In genomic region chr9:94600715-94601114, GRCh38 we compare ENCODE assay signal across 19 cellular contexts. TPM values are rescaled to one million over a fixed set of nuclear protein-coding genes. Genes with fewer than 3 reads are reported as not detected.
A peak's percentile ranks its signal among the peaks of the same experiment; 100 is the strongest.
DNase-seq lines count a peak whose midpoint lies in the region; ATAC-seq, FAIRE-seq and TF ChIP-seq lines count a peak whose summit lies in the region.
"Had no signal": no experiment of that assay in that cellular context is flagged by ENCODE, and none has a peak within 500 bp of the region (broad histone marks: within the 10 kb centered on the region; RNA-seq: fewer than 3 reads in every experiment).

No MANE protein-coding gene starts in this region.

- TF ChIP-seq EP300 in HepG2 (IDR thresholded peaks at IDR 0.05; ENCODE audit: low read depth in 2 of 2, low read length in 2 of 2) = no peak
- no peak for TF ChIP-seq EP300 in HepG2 (CRISPR knock-in tag; IDR thresholded peaks at IDR 0.05; ENCODE audit: borderline replicate concordance)

- no peaks in the 10 kb centered on the region for H3F3A ChIP-seq in OCI-LY1 (ENCODE audit: insufficient read depth, low read length)

- no peak overlapping the region for H2AFZ ChIP-seq in OCI-LY1 (ENCODE audit: low read length)
- H2AFZ ChIP-seq in HepG2 (ENCODE audit: low read length) = no peak overlapping the region

- H3K27me3 ChIP-seq in OCI-LY1 (ENCODE audit: insufficient read depth, low read length) (no peaks in the 10 kb centered on the region), HepG2 (ENCODE audit: control insufficient read depth in 1 of 2, insufficient read depth in 2 of 2, low read length in 2 of 2) (no peaks in the 10 kb centered on the region; a peak in 1 of 5 replicates), mucosa of stomach (ENCODE audit: control insufficient read depth, insufficient read depth, low read length) (no peaks in the 10 kb centered on the region), skeletal muscle tissue (ENCODE audit: control insufficient read depth in 3 of 3, insufficient read depth in 3 of 3, low read length in 3 of 3) (no peaks in the 10 kb centered on the region), H7 (ENCODE audit: control insufficient read depth, insufficient read depth, low read length) (no peaks in the 10 kb centered on the region)
- H3K27me3 ChIP-seq: BLaER1 had no signal

- FAIRE-seq in HepG2 (lab: Jason Lieb, UNC) = no peak
- FAIRE-seq in D721Med (lab: Jason Lieb, UNC) = no peak
- FAIRE-seq: GM12878, GM18507 had no signal

- H3K4me3 ChIP-seq in OCI-LY1 (ENCODE audit: low read depth, low read length, poor library complexity, severe bottlenecking) (no peak overlapping the region), HepG2 (replicated peaks in 1 of 3; ENCODE audit: insufficient read depth in 1 of 3, low read depth in 2 of 3, low read length in 3 of 3) (peak overlapping the region; percentile 18 to 57 (median 47); a peak in 4 of 6 replicates), mucosa of stomach (ENCODE audit: low read length) (no peak overlapping the region), skeletal muscle tissue (ENCODE audit: low read length in 3 of 3) (peak overlapping the region in 2 of 3 donors; percentile 15 to 38), H7 (ENCODE audit: insufficient read depth, low read depth, low read length) (no peak overlapping the region)
- H3K4me3 ChIP-seq: BLaER1, GM12878 had no signal

- no peak for TF ChIP-seq POLR2A in HepG2 (IDR thresholded peaks at IDR 0.05; ENCODE audit: insufficient read depth in 1 of 2, low read depth in 2 of 2, low read length in 2 of 2)

- ATAC-seq in HepG2 = no peak; the same call in 2 of the 3 replicates
- ATAC-seq: GM12878, HCT116 had no signal

- CTCF ChIA-PET in HepG2 (lab: Yijun Ruan, JAX; ENCODE audit: low intra/inter-chr PET ratio, low total read pairs) = no interaction called here

- no peak overlapping the region for H3K4me2 ChIP-seq in OCI-LY1 (ENCODE audit: low read length)
- peak overlapping the region; percentile 83 for H3K4me2 ChIP-seq in HepG2 (ENCODE audit: low read depth, low read length)
- H3K4me2 ChIP-seq: BLaER1 had no signal

- no TSS peak for BruUV-seq in HepG2 (replicated peaks; lab: Mats Ljungman, UMichigan)

- H3K27ac ChIP-seq in OCI-LY1 (ENCODE audit: low read depth, low read length, poor library complexity, severe bottlenecking) = peak overlapping the region; percentile 61
- H3K27ac ChIP-seq in HepG2 (ENCODE audit: extremely low read length, insufficient read depth, low read length) = no peak overlapping the region
- H3K27ac ChIP-seq in skeletal muscle tissue (ENCODE audit: low read depth, low read length) = peak overlapping the region; percentile 97
- H3K27ac ChIP-seq: 22Rv1, BLaER1 had no signal

- H3K9me2 ChIP-seq in OCI-LY1 (ENCODE audit: low read depth, low read length) = no peaks in the 10 kb centered on the region

- H3K9ac ChIP-seq in OCI-LY1 (ENCODE audit: low read length) (no peak overlapping the region), HepG2 (ENCODE audit: insufficient read depth, low read depth, low read length) (peak overlapping the region; percentile 25; the same call in 1 of the 2 replicates), mucosa of stomach (ENCODE audit: low read length) (peak overlapping the region; percentile 24), skeletal muscle tissue (ENCODE audit: low read depth in 1 of 3, low read length in 3 of 3) (peak overlapping the region; percentile 66 to 85 (median 79))
- H3K9ac ChIP-seq: BLaER1 had no signal

- H3K79me2 ChIP-seq in OCI-LY1 (ENCODE audit: insufficient read depth, low read length) (no peaks in the 10 kb centered on the region), HepG2 (ENCODE audit: insufficient read depth, low read length) (no peaks in the 10 kb centered on the region)

- 11% methylated on average over 8 of the region's 10 CpGs for WGBS in HepG2 (ENCODE audit: low lambda C conversion rate)

- intact Hi-C loops in HepG2 (cut with micrococcal nuclease; ENCODE audit: unreplicated experiment) = no loop called here

- TF ChIP-seq CTCF in OCI-LY1 (IDR thresholded peaks at IDR 0.05; ENCODE audit: low read length) (no peak), HepG2 (CRISPR knock-in tag; IDR thresholded peaks at IDR 0.05) (no peak), D721Med (IDR thresholded peaks at IDR 0.05; ENCODE audit: insufficient read depth, missing control alignments) (no peak)

- TF ChIP-seq RAD21 in HepG2 (CRISPR knock-in tag; IDR thresholded peaks at IDR 0.05) = no peak

- POLR2A ChIA-PET in HepG2 (lab: Yijun Ruan, JAX) = interaction anchor here (0.8 to 1.6 kb wide), 2 partner anchors 23 to 46 kb away, joined by 3 to 12 read pairs; partner anchors contain the start of gene PCAT7

- no peaks in the 10 kb centered on the region for H3K36me3 ChIP-seq in OCI-LY1 (ENCODE audit: insufficient read depth, low read length)
- no peaks in the 10 kb centered on the region for H3K36me3 ChIP-seq in HepG2 (replicated peaks in 1 of 2; ENCODE audit: control insufficient read depth in 1 of 2, insufficient read depth in 2 of 2, low read length in 2 of 2)
- no peaks in the 10 kb centered on the region for H3K36me3 ChIP-seq in mucosa of stomach (ENCODE audit: control insufficient read depth, insufficient read depth, low read length)
- H3K36me3 ChIP-seq in skeletal muscle tissue (ENCODE audit: control insufficient read depth in 3 of 3, insufficient read depth in 3 of 3, low read length in 3 of 3) = no peaks in the 10 kb centered on the region
- no peaks in the 10 kb centered on the region for H3K36me3 ChIP-seq in H7 (replicated peaks; ENCODE audit: control insufficient read depth, insufficient read depth, low read length)
- H3K36me3 ChIP-seq: BLaER1 had no signal

- in situ Hi-C loops in HepG2 (cut with HindIII; ENCODE audit: extremely low pct_ligation_motif_present, low pct_unique_long_range_greater_than_20kb) = no loop called here

- H3K4me1 ChIP-seq in OCI-LY1 (ENCODE audit: insufficient read depth, low read length, severe bottlenecking) = peaks cover 34% of the 10 kb centered on the region
- H3K4me1 ChIP-seq in HepG2 (ENCODE audit: insufficient read depth, low read length) = peaks cover 51% of the 10 kb centered on the region
- peaks cover 15% of the 10 kb centered on the region for H3K4me1 ChIP-seq in mucosa of stomach (ENCODE audit: control insufficient read depth, insufficient read depth, low read length)
- H3K4me1 ChIP-seq in skeletal muscle tissue (ENCODE audit: control insufficient read depth in 3 of 3, insufficient read depth in 3 of 3, low read length in 3 of 3) = peaks cover 18 to 29% (median 24%) of the 10 kb centered on the region in 3 donors

- DNase-seq in HepG2 (ENCODE audit: low spot score) (no peak), D721Med (ENCODE audit: insufficient read length, low spot score) (no peak), H7 (no peak), AML-193 (lab: John Stamatoyannopoulos, UW) (no peak)
- DNase-seq: Caco-2; CD8-positive, alpha-beta memory T cell; DMS 273 treated with DMSO at 0.1 percent for 48 hours; DMS79 had no signal

- H4K20me1 ChIP-seq in OCI-LY1 (ENCODE audit: insufficient read depth, low read length) = no peaks in the 10 kb centered on the region
- no peaks in the 10 kb centered on the region for H4K20me1 ChIP-seq in HepG2 (ENCODE audit: insufficient read depth, low read length)
- H4K20me1 ChIP-seq: BLaER1 had no signal

- H3K9me3 ChIP-seq in OCI-LY1 (ENCODE audit: low read length) (no peaks in the 10 kb centered on the region), HepG2 (ENCODE audit: low read length) (no peaks in the 10 kb centered on the region), mucosa of stomach (ENCODE audit: control insufficient read depth, low read length) (no peaks in the 10 kb centered on the region), skeletal muscle tissue (ENCODE audit: control insufficient read depth in 3 of 3, low read length in 3 of 3) (no peaks in the 10 kb centered on the region)
- H3K9me3 ChIP-seq: BLaER1, Caco-2 had no signal

RNA-seq across cellular contexts. Expression of gene FBP2, which starts 7.1 kb away (rescaled TPM):
- not detected in 2 replicates for total RNA-seq in HepG2 (2016; rRNA removed; fragmentation: Illumina TruSeq; extraction: Trizol)
- total RNA-seq in HepG2 (2016; cell fraction: cytosol; rRNA removed; fragmentation: Illumina TruSeq; extraction: Trizol; ENCODE audit: low read depth) = not detected in 2 replicates
- total RNA-seq in HepG2 (2016; cell fraction: insoluble cytoplasmic fraction; rRNA removed; fragmentation: Illumina TruSeq; extraction: Trizol) = not detected in 2 replicates
- total RNA-seq in HepG2 (2016; cell fraction: membrane; rRNA removed; fragmentation: Illumina TruSeq; extraction: Trizol) = not detected in 2 replicates
- total RNA-seq in HepG2 (2016; cell fraction: nucleus; rRNA removed; fragmentation: Illumina TruSeq; extraction: Trizol) = not detected in 2 replicates
- not detected in 2 replicates for polyA plus RNA-seq in HepG2 (2011; rRNA removed)
- not detected in 2 replicates for polyA plus RNA-seq in HepG2 (2011; cell fraction: cytosol; rRNA removed)
- polyA plus RNA-seq in HepG2 (2011; cell fraction: nucleus; rRNA removed) = not detected in 2 replicates
- 0.11 TPM in 1 of 2 replicates, not detected in the other for polyA plus RNA-seq in HepG2 (2012)
- not detected in 2 replicates for polyA plus RNA-seq in HepG2 (2016; cell fraction: cytosol; fragmentation: Illumina TruSeq; extraction: Trizol; ENCODE audit: low read depth)
- not detected in 2 replicates for polyA plus RNA-seq in HepG2 (2016; cell fraction: insoluble cytoplasmic fraction; fragmentation: Illumina TruSeq; extraction: Trizol; ENCODE audit: low read depth)
- polyA plus RNA-seq in HepG2 (2016; cell fraction: membrane; fragmentation: Illumina TruSeq; extraction: Trizol; ENCODE audit: low read depth) = not detected in 2 replicates
- not detected in 2 replicates for polyA plus RNA-seq in HepG2 (2016; cell fraction: nucleus; fragmentation: Illumina TruSeq; extraction: Trizol; ENCODE audit: insufficient read depth, low read depth)
- not detected in 2 replicates for polyA minus RNA-seq in HepG2 (2011; rRNA and poly(A)+ RNA removed; ENCODE audit: low replicate concordance)
- polyA minus RNA-seq in HepG2 (2011; cell fraction: cytosol; rRNA and poly(A)+ RNA removed) = not detected in 2 replicates
- polyA minus RNA-seq in HepG2 (2011; cell fraction: nucleus; rRNA and poly(A)+ RNA removed) = not detected in 2 replicates
- 72.5 TPM for total RNA-seq in skeletal muscle tissue
- total RNA-seq in H7 (2014; rRNA removed; shearing (Covaris generic)) = not detected in 2 replicates
- total RNA-seq: Caco-2; CD8-positive, alpha-beta memory T cell; HT-29 had no signal
- polyA plus RNA-seq: CD8-positive, alpha-beta memory T cell had no signal

RNA-seq across cellular contexts. Expression of gene FBP1, which starts 38.6 kb away (rescaled TPM):
- 0.28 and 0.29 TPM in 2 replicates for total RNA-seq in HepG2 (2016; rRNA removed; fragmentation: Illumina TruSeq; extraction: Trizol)
- not detected in 2 replicates for total RNA-seq in HepG2 (2016; cell fraction: cytosol; rRNA removed; fragmentation: Illumina TruSeq; extraction: Trizol; ENCODE audit: low read depth)
- not detected in 2 replicates for total RNA-seq in HepG2 (2016; cell fraction: insoluble cytoplasmic fraction; rRNA removed; fragmentation: Illumina TruSeq; extraction: Trizol)
- total RNA-seq in HepG2 (2016; cell fraction: membrane; rRNA removed; fragmentation: Illumina TruSeq; extraction: Trizol) = 0.12 and 0.17 TPM in 2 replicates
- total RNA-seq in HepG2 (2016; cell fraction: nucleus; rRNA removed; fragmentation: Illumina TruSeq; extraction: Trizol) = not detected in 2 replicates
- 0.22 and 0.53 TPM in 2 replicates for polyA plus RNA-seq in HepG2 (2011; rRNA removed)
- 0.17 and 0.32 TPM in 2 replicates for polyA plus RNA-seq in HepG2 (2011; cell fraction: cytosol; rRNA removed)
- polyA plus RNA-seq in HepG2 (2011; cell fraction: nucleus; rRNA removed) = 0.14 TPM in 2 replicates
- polyA plus RNA-seq in HepG2 (2012) = 0.83 and 1.6 TPM in 2 replicates
- polyA plus RNA-seq in HepG2 (2016; cell fraction: cytosol; fragmentation: Illumina TruSeq; extraction: Trizol; ENCODE audit: low read depth) = 0.16 and 0.26 TPM in 2 replicates
- polyA plus RNA-seq in HepG2 (2016; cell fraction: insoluble cytoplasmic fraction; fragmentation: Illumina TruSeq; extraction: Trizol; ENCODE audit: low read depth) = 0.24 TPM in 1 of 2 replicates, not detected in the other
- 0.18 and 0.47 TPM in 2 replicates for polyA plus RNA-seq in HepG2 (2016; cell fraction: membrane; fragmentation: Illumina TruSeq; extraction: Trizol; ENCODE audit: low read depth)
- not detected in 2 replicates for polyA plus RNA-seq in HepG2 (2016; cell fraction: nucleus; fragmentation: Illumina TruSeq; extraction: Trizol; ENCODE audit: insufficient read depth, low read depth)
- polyA minus RNA-seq in HepG2 (2011; rRNA and poly(A)+ RNA removed; ENCODE audit: low replicate concordance) = 0.23 TPM in 1 of 2 replicates, not detected in the other
- not detected in 2 replicates for polyA minus RNA-seq in HepG2 (2011; cell fraction: cytosol; rRNA and poly(A)+ RNA removed)
- not detected in 2 replicates for polyA minus RNA-seq in HepG2 (2011; cell fraction: nucleus; rRNA and poly(A)+ RNA removed)
- not detected for total RNA-seq in skeletal muscle tissue
- total RNA-seq in H7 (2014; rRNA removed; shearing (Covaris generic)) = 5.4 and 7.5 TPM in 2 replicates
- total RNA-seq: A673, H4 had no signal

RNA-seq across cellular contexts. Expression of gene PCAT7, which starts 45.8 kb away (rescaled TPM):
- total RNA-seq in HepG2 (2016; rRNA removed; fragmentation: Illumina TruSeq; extraction: Trizol) = 2.3 and 3.2 TPM in 2 replicates
- 0.62 and 0.71 TPM in 2 replicates for total RNA-seq in HepG2 (2016; cell fraction: cytosol; rRNA removed; fragmentation: Illumina TruSeq; extraction: Trizol; ENCODE audit: low read depth)
- 2.3 and 2.7 TPM in 2 replicates for total RNA-seq in HepG2 (2016; cell fraction: insoluble cytoplasmic fraction; rRNA removed; fragmentation: Illumina TruSeq; extraction: Trizol)
- 1.7 and 2.3 TPM in 2 replicates for total RNA-seq in HepG2 (2016; cell fraction: membrane; rRNA removed; fragmentation: Illumina TruSeq; extraction: Trizol)
- 2.2 and 2.9 TPM in 2 replicates for total RNA-seq in HepG2 (2016; cell fraction: nucleus; rRNA removed; fragmentation: Illumina TruSeq; extraction: Trizol)
- polyA plus RNA-seq in HepG2 (2011; rRNA removed) = 3.8 and 3.9 TPM in 2 replicates
- 2.4 and 3.8 TPM in 2 replicates for polyA plus RNA-seq in HepG2 (2011; cell fraction: cytosol; rRNA removed)
- 3.3 and 4.5 TPM in 2 replicates for polyA plus RNA-seq in HepG2 (2011; cell fraction: nucleus; rRNA removed)
- polyA plus RNA-seq in HepG2 (2012) = 3.1 and 3.5 TPM in 2 replicates
- polyA plus RNA-seq in HepG2 (2016; cell fraction: cytosol; fragmentation: Illumina TruSeq; extraction: Trizol; ENCODE audit: low read depth) = 1.1 and 1.5 TPM in 2 replicates
- polyA plus RNA-seq in HepG2 (2016; cell fraction: insoluble cytoplasmic fraction; fragmentation: Illumina TruSeq; extraction: Trizol; ENCODE audit: low read depth) = 2.5 and 3.2 TPM in 2 replicates
- polyA plus RNA-seq in HepG2 (2016; cell fraction: membrane; fragmentation: Illumina TruSeq; extraction: Trizol; ENCODE audit: low read depth) = 1.4 and 2.2 TPM in 2 replicates
- 3.5 and 3.8 TPM in 2 replicates for polyA plus RNA-seq in HepG2 (2016; cell fraction: nucleus; fragmentation: Illumina TruSeq; extraction: Trizol; ENCODE audit: insufficient read depth, low read depth)
- 2.2 and 3.5 TPM in 2 replicates for polyA minus RNA-seq in HepG2 (2011; rRNA and poly(A)+ RNA removed; ENCODE audit: low replicate concordance)
- 1.8 and 3.5 TPM in 2 replicates for polyA minus RNA-seq in HepG2 (2011; cell fraction: cytosol; rRNA and poly(A)+ RNA removed)
- 6.2 and 8.3 TPM in 2 replicates for polyA minus RNA-seq in HepG2 (2011; cell fraction: nucleus; rRNA and poly(A)+ RNA removed)
- total RNA-seq in skeletal muscle tissue = not detected
- 1.3 and 2.3 TPM in 2 replicates for total RNA-seq in H7 (2014; rRNA removed; shearing (Covaris generic))
- total RNA-seq: A673; CD8-positive, alpha-beta memory T cell; GM12878 had no signal
- polyA plus RNA-seq: CD8-positive, alpha-beta memory T cell had no signal

Comparison
In these comparisons a context has a peak if more than half of its experiments do, and no peak if none do; other contexts are left out.
1. H3K4me3 ChIP-seq: peak in HepG2 (3 of 3) and skeletal muscle tissue (2 of 3); none in OCI-LY1 (single experiment), mucosa of stomach (single experiment) and H7 (single experiment).
2. RNA of gene FBP2, which starts 7.1 kb away (total RNA-seq): 72.5 TPM in skeletal muscle tissue (single experiment); not detected in HepG2 and not detected in H7; every median in the first group is over 10 times any median in the second.